In genomic region chr19:16829822-16830289, GRCh38 we compare ENCODE assay signal across 8 cellular contexts. TPM values are rescaled to one million over a fixed set of nuclear protein-coding genes. Genes with fewer than 3 reads are reported as not detected.
DNase-seq lines count a peak whose midpoint lies in the region; ATAC-seq and TF ChIP-seq lines count a peak whose summit lies in the region.

No MANE protein-coding gene starts in this region.

- WGBS in ectodermal cell, 2 experiments: 22 to 24% methylated on average over 13 of the region's 13 CpGs

- H3K4me3 ChIP-seq in BE2C (ENCODE audit: low read depth, low read length) (peak overlapping the region; percentile 80), LNCaP clone FGC (ENCODE audit: low read depth, low read length) (peak overlapping the region; percentile 95), ectodermal cell (ENCODE audit: insufficient read depth, low read depth, low read length) (peak overlapping the region; percentile 95)

- H3K27ac Mint-ChIP-seq in natural killer cell: peak overlapping the region; percentile 41 to 76

- no peaks in the 10 kb centered on the region for H3K9me3 ChIP-seq in BE2C
- H3K9me3 ChIP-seq in ectodermal cell (ENCODE audit: control insufficient read depth, low read length): no peaks in the 10 kb centered on the region

- H3K4me1 Mint-ChIP-seq in natural killer cell: peaks cover 13 to 15% of the 10 kb centered on the region in 2 donors

- ATAC-seq in natural killer cell (no peak), GM19463 (IDR thresholded peaks at IDR 0.05; ENCODE audit: unreplicated experiment) (no peak)

- H3K36me3 ChIP-seq in BE2C: peaks cover 26% of the 10 kb centered on the region
- H3K36me3 ChIP-seq in ectodermal cell (ENCODE audit: control insufficient read depth, insufficient read depth, low read length): peaks cover 22% of the 10 kb centered on the region

- H3K27me3 ChIP-seq in BE2C: no peaks in the 10 kb centered on the region; the same call in 1 of the 2 replicates
- peaks cover 9% of the 10 kb centered on the region for H3K27me3 ChIP-seq in ectodermal cell (ENCODE audit: control insufficient read depth, insufficient read depth, low read length, poor library complexity, severe bottlenecking)

- no peak overlapping the region for H3K27ac ChIP-seq in ectodermal cell (ENCODE audit: insufficient read depth, low read depth, low read length, poor library complexity, severe bottlenecking)

- H3K4me1 ChIP-seq in BE2C (no peaks in the 10 kb centered on the region), ectodermal cell (ENCODE audit: control insufficient read depth, insufficient read depth, low read length) (peaks cover 10% of the 10 kb centered on the region)

- DNase-seq in BE2C (no peak), LNCaP clone FGC (ENCODE audit: low read depth) (no peak), natural killer cell (no peak), NCI-H1092 treated with DMSO at 0.1 percent for 48 hours (lab: John Stamatoyannopoulos, UW) (no peak), NCI-H748 treated with DMSO at 0.1 percent for 48 hours (lab: John Stamatoyannopoulos, UW) (no peak), cerebellar cortex (ENCODE audit: low spot score) (no peak)

- H3K9me3 Mint-ChIP-seq in natural killer cell: no peaks in the 10 kb centered on the region

- H3K27me3 Mint-ChIP-seq in natural killer cell (ENCODE audit: low read depth in 2 of 2): peaks cover 21 to 26% of the 10 kb centered on the region in 2 donors

- peaks cover 5% of the 10 kb centered on the region for H3K36me3 Mint-ChIP-seq in natural killer cell

- peak overlapping the region; percentile 82 for H3K4me3 Mint-ChIP-seq in natural killer cell

- no peak for TF ChIP-seq CTCF in BE2C (IDR thresholded peaks at IDR 0.05; ENCODE audit: low read depth, low read length)
- no peak for TF ChIP-seq CTCF in LNCaP clone FGC (IDR thresholded peaks at IDR 0.05; ENCODE audit: control insufficient read depth, extremely low read depth, insufficient read depth)
- no peak for TF ChIP-seq CTCF in natural killer cell (IDR thresholded peaks at IDR 0.05)

- intact Hi-C loops in natural killer cell (cut with micrococcal nuclease): no loop called here

RNA-seq across cellular contexts. Expression of gene SIN3B, which starts 0.7 kb away (rescaled TPM):
- 77.5 TPM for polyA plus RNA-seq in BE2C (2012; ENCODE audit: insufficient read depth, insufficient read length, low read depth)
- polyA plus RNA-seq in ectodermal cell (2013, experiment 1 of 4): 54.9 TPM
- polyA plus RNA-seq in ectodermal cell (2013, experiment 2 of 4): 65.9 TPM
- 52.6 TPM for polyA plus RNA-seq in ectodermal cell (2013, experiment 3 of 4)
- 55.9 TPM for polyA plus RNA-seq in ectodermal cell (2013, experiment 4 of 4)
- total RNA-seq in natural killer cell: 10 to 100 TPM; 58.4 to 70.1 (median 60.2) TPM

RNA-seq across cellular contexts. Expression of gene F2RL3, which starts 58.9 kb away (rescaled TPM):
- 0.99 TPM for polyA plus RNA-seq in BE2C (2012; ENCODE audit: insufficient read depth, insufficient read length, low read depth)
- polyA plus RNA-seq in ectodermal cell (2013, experiment 1 of 4): not detected
- not detected for polyA plus RNA-seq in ectodermal cell (2013, experiment 2 of 4)
- polyA plus RNA-seq in ectodermal cell (2013, experiment 3 of 4): not detected
- not detected for polyA plus RNA-seq in ectodermal cell (2013, experiment 4 of 4)
- under 1 TPM; 0.24 to 0.39 (median 0.28) TPM for total RNA-seq in natural killer cell
